Comparison of ENCODE assay signal across 1 cellular context in genomic region chr19:45470147-45471081, GRCh38.
TF ChIP-seq lines count a peak whose summit lies in the region.

No MANE protein-coding gene starts in this region.

TF ChIP-seq in GM23338, 12 proteins besides CTCF, POLR2A, EP300 and RAD21 (continued from another document):
- TF ChIP-seq, protein P1, sequence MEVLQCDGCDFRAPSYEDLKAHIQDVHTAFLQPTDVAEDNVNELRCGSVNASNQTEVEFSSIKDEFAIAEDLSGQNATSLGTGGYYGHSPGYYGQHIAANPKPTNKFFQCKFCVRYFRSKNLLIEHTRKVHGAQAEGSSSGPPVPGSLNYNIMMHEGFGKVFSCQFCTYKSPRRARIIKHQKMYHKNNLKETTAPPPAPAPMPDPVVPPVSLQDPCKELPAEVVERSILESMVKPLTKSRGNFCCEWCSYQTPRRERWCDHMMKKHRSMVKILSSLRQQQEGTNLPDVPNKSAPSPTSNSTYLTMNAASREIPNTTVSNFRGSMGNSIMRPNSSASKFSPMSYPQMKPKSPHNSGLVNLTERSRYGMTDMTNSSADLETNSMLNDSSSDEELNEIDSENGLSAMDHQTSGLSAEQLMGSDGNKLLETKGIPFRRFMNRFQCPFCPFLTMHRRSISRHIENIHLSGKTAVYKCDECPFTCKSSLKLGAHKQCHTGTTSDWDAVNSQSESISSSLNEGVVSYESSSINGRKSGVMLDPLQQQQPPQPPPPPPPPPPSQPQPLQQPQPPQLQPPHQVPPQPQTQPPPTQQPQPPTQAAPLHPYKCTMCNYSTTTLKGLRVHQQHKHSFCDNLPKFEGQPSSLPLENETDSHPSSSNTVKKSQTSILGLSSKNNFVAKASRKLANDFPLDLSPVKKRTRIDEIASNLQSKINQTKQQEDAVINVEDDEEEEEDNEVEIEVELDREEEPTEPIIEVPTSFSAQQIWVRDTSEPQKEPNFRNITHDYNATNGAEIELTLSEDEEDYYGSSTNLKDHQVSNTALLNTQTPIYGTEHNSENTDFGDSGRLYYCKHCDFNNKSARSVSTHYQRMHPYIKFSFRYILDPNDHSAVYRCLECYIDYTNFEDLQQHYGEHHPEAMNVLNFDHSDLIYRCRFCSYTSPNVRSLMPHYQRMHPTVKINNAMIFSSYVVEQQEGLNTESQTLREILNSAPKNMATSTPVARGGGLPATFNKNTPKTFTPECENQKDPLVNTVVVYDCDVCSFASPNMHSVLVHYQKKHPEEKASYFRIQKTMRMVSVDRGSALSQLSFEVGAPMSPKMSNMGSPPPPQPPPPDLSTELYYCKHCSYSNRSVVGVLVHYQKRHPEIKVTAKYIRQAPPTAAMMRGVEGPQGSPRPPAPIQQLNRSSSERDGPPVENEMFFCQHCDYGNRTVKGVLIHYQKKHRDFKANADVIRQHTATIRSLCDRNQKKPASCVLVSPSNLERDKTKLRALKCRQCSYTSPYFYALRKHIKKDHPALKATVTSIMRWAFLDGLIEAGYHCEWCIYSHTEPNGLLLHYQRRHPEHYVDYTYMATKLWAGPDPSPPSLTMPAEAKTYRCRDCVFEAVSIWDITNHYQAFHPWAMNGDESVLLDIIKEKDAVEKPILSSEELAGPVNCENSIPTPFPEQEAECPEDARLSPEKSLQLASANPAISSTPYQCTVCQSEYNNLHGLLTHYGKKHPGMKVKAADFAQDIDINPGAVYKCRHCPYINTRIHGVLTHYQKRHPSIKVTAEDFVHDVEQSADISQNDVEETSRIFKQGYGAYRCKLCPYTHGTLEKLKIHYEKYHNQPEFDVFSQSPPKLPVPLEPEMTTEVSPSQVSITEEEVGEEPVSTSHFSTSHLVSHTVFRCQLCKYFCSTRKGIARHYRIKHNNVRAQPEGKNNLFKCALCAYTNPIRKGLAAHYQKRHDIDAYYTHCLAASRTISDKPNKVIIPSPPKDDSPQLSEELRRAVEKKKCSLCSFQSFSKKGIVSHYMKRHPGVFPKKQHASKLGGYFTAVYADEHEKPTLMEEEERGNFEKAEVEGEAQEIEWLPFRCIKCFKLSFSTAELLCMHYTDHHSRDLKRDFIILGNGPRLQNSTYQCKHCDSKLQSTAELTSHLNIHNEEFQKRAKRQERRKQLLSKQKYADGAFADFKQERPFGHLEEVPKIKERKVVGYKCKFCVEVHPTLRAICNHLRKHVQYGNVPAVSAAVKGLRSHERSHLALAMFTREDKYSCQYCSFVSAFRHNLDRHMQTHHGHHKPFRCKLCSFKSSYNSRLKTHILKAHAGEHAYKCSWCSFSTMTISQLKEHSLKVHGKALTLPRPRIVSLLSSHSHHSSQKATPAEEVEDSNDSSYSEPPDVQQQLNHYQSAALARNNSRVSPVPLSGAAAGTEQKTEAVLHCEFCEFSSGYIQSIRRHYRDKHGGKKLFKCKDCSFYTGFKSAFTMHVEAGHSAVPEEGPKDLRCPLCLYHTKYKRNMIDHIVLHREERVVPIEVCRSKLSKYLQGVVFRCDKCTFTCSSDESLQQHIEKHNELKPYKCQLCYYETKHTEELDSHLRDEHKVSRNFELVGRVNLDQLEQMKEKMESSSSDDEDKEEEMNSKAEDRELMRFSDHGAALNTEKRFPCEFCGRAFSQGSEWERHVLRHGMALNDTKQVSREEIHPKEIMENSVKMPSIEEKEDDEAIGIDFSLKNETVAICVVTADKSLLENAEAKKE (CRISPR knock-in tag; IDR thresholded peaks at IDR 0.05) = no peak
- no peak for TF ChIP-seq CREB1 (CRISPR knock-in tag; IDR thresholded peaks at IDR 0.05; ENCODE audit: low read depth)
- TF ChIP-seq REST (IDR thresholded peaks at IDR 0.05; ENCODE audit: unreplicated experiment) = no peak
- no peak for TF ChIP-seq STAT1 (IDR thresholded peaks at IDR 0.05; ENCODE audit: unreplicated experiment)
- TF ChIP-seq EZH2phosphoT487 (IDR thresholded peaks at IDR 0.05; ENCODE audit: unreplicated experiment) = no peak
- no peak for TF ChIP-seq ZNF114 (CRISPR knock-in tag; IDR thresholded peaks at IDR 0.05)
- no peak for TF ChIP-seq POLR2AphosphoS5 (IDR thresholded peaks at IDR 0.05; ENCODE audit: low read depth)
- TF ChIP-seq NANOG (IDR thresholded peaks at IDR 0.05; ENCODE audit: borderline replicate concordance) = no peak
- TF ChIP-seq JUNB (IDR thresholded peaks at IDR 0.05; ENCODE audit: unreplicated experiment) = no peak
- TF ChIP-seq, protein P2, sequence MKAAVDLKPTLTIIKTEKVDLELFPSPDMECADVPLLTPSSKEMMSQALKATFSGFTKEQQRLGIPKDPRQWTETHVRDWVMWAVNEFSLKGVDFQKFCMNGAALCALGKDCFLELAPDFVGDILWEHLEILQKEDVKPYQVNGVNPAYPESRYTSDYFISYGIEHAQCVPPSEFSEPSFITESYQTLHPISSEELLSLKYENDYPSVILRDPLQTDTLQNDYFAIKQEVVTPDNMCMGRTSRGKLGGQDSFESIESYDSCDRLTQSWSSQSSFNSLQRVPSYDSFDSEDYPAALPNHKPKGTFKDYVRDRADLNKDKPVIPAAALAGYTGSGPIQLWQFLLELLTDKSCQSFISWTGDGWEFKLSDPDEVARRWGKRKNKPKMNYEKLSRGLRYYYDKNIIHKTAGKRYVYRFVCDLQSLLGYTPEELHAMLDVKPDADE (IDR thresholded peaks at IDR 0.05) = no peak
